16 cellular contexts compared by ENCODE assay signal in genomic region chr3:89375451-89375850, GRCh38.
A peak's percentile ranks its signal among the peaks of the same experiment; 100 is the strongest.
DNase-seq lines count a peak whose midpoint lies in the region; TF ChIP-seq lines count a peak whose summit lies in the region.
"Had no signal": no experiment of that assay in that cellular context is flagged by ENCODE, and none has a peak within 500 bp of the region (broad histone marks: within the 10 kb centered on the region; RNA-seq: fewer than 3 reads in every experiment).

No MANE protein-coding gene starts in this region.

- H3K4me1 Mint-ChIP-seq in mesothelial cell of epicardium = peaks cover 27% of the 10 kb centered on the region
- H3K4me1 Mint-ChIP-seq: CD8-positive, alpha-beta memory T cell had no signal

- H3K27me3 Mint-ChIP-seq in mesothelial cell of epicardium (ENCODE audit: low read depth) = no peaks in the 10 kb centered on the region
- H3K27me3 Mint-ChIP-seq: CD8-positive, alpha-beta memory T cell had no signal

- no peak for TF ChIP-seq CTCF in mesothelial cell of epicardium (IDR thresholded peaks at IDR 0.05; ENCODE audit: unreplicated experiment)

- no peaks in the 10 kb centered on the region for H3K36me3 Mint-ChIP-seq in mesothelial cell of epicardium
- H3K36me3 Mint-ChIP-seq: CD8-positive, alpha-beta memory T cell had no signal

- peak; percentile 2 for DNase-seq in NCI-H748 treated with DMSO at 0.1 percent for 48 hours (lab: John Stamatoyannopoulos, UW)
- DNase-seq in NCI-H748 (lab: John Stamatoyannopoulos, UW; ENCODE audit: unreplicated experiment) = no peak
- peak; percentile 18 for DNase-seq in NCI-H226
- no peak for DNase-seq in mesothelial cell of epicardium (ENCODE audit: low spot score in 2 of 2, unreplicated experiment in 2 of 2)
- DNase-seq in cerebellar cortex (ENCODE audit: low spot score) = no peak
- no peak for DNase-seq in UCSD-AML1 (lab: John Stamatoyannopoulos, UW; ENCODE audit: unreplicated experiment)
- no peak for DNase-seq in caudate nucleus (lab: John Stamatoyannopoulos, UW)
- no peak for DNase-seq in NCI-H510A (lab: John Stamatoyannopoulos, UW)
- DNase-seq: AML-193; CD8-positive, alpha-beta memory T cell; DMS53; GF-D8; GM23248 had no signal

- no peaks in the 10 kb centered on the region for H3K9me3 Mint-ChIP-seq in mesothelial cell of epicardium

- no peak overlapping the region for H3K4me3 Mint-ChIP-seq in mesothelial cell of epicardium
- H3K4me3 Mint-ChIP-seq: CD8-positive, alpha-beta memory T cell had no signal

- H3K27ac ChIP-seq in caudate nucleus (ENCODE audit: low read depth, low read length) = no peak overlapping the region
- H3K27ac ChIP-seq: 22Rv1, BLaER1, GM23248, HL-60 had no signal

- peak overlapping the region; percentile 32 for H3K27ac Mint-ChIP-seq in mesothelial cell of epicardium
- H3K27ac Mint-ChIP-seq: CD8-positive, alpha-beta memory T cell had no signal

Comparison
In these comparisons a context has a peak if more than half of its experiments do, and no peak if none do; other contexts are left out.
1. DNase-seq: peak in NCI-H748 treated with DMSO at 0.1 percent for 48 hours (single experiment) and NCI-H226 (single experiment); none in NCI-H748 (single experiment), mesothelial cell of epicardium (0 of 2), cerebellar cortex (single experiment), UCSD-AML1 (single experiment), caudate nucleus (0 of 61) and NCI-H510A (single experiment).